8 cellular contexts compared by ENCODE assay signal in the genomic region with DNA sequence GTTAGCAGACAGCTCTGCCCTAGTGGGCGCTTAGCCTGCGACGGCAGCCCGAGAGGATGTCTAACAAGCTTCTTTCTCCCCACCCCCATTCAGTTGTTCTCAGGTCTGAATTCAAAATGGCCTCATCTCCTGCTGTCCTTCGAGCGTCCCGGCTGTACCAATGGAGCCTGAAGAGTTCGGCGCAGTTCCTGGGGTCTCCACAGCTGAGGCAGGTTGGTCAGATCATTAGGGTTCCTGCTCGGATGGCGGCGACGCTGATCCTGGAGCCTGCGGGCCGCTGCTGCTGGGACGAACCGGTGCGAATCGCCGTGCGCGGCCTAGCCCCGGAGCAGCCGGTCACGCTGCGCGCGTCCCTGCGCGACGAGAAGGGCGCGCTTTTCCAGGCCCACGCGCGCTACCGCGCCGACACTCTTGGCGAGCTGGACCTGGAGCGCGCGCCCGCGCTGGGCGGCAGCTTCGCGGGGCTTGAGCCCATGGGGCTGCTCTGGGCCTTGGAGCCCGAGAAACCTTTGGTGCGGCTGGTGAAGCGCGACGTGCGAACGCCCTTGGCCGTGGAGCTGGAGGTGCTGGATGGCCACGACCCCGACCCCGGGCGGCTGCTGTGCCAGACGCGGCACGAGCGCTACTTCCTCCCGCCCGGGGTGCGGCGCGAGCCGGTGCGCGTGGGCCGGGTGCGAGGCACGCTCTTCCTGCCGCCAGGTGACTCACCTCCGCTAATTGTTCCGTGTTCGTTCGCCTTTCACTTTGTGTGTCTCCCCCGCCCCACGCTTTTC. TPM values are rescaled to one million over a fixed set of nuclear protein-coding genes. Genes with fewer than 3 reads are reported as not detected.
A peak's percentile ranks its signal among the peaks of the same experiment; 100 is the strongest.
DNase-seq lines count a peak whose midpoint lies in the region; TF ChIP-seq lines count a peak whose summit lies in the region.
"Not testable (repeated sequence)": the region's sequence is repeated elsewhere in the genome, so short reads cannot be mapped to it uniquely, and the experiment has no call there.

Gene ACOT2 (plus strand): TSS at position 29 of the 773 bp plus-strand sequence. CDS start 28 bp downstream, at position 57.

- not testable (repeated sequence) for H3K27me3 Mint-ChIP-seq in activated naive CD8-positive, alpha-beta T cell treated with anti-CD3 and anti-CD28 coated beads for 36 hours

- peak; percentile 88 for DNase-seq in G401 (ENCODE audit: low spot score)
- DNase-seq in HEK293T (ENCODE audit: extremely low spot score), result peak; percentile 73
- peak; percentile 83 for DNase-seq in NCI-H1105 treated with DMSO at 0.1 percent for 48 hours (lab: John Stamatoyannopoulos, UW)
- DNase-seq in SW 1271 (lab: John Stamatoyannopoulos, UW), result peak; percentile 80 to 92
- peak; percentile 89 for DNase-seq in activated naive CD8-positive, alpha-beta T cell treated with anti-CD3 and anti-CD28 coated beads for 36 hours
- DNase-seq in glomerular visceral epithelial cell (ENCODE audit: extremely low spot score), result peak; percentile 84
- DNase-seq in occipital lobe (lab: John Stamatoyannopoulos, UW), result peak; percentile 59

- peak within 1 kb of the TSS; percentile 98 for H3K27ac Mint-ChIP-seq in activated naive CD8-positive, alpha-beta T cell treated with anti-CD3 and anti-CD28 coated beads for 36 hours

- H3K4me1 Mint-ChIP-seq in activated naive CD8-positive, alpha-beta T cell treated with anti-CD3 and anti-CD28 coated beads for 36 hours, result peaks cover 37% of the 10 kb centered on the region

- not testable (repeated sequence) for H3K9me3 Mint-ChIP-seq in activated naive CD8-positive, alpha-beta T cell treated with anti-CD3 and anti-CD28 coated beads for 36 hours

- in situ Hi-C loops in G401 (cut with HindIII; ENCODE audit: low sequenced_read_pairs), result not testable (repeated sequence)

- POLR2A ChIA-PET in HEK293T (lab: Yijun Ruan, JAX), result interaction anchor here (0.6 to 2.2 kb wide), 29 partner anchors 10 to 598 kb away, joined by 3 to 15 read pairs (median 5); partner anchors contain the start of genes ACOT6, DNAL1, NUMB and RIOX1

- not testable (repeated sequence) for TF ChIP-seq CTCF in subcutaneous adipose tissue (IDR thresholded peaks at IDR 0.05; ENCODE audit: low read depth)

- CTCF ChIA-PET in HEK293T (lab: Yijun Ruan, JAX), result interaction anchor here (0.6 to 1.9 kb wide), 7 partner anchors 8 to 64 kb away, joined by 3 to 10 read pairs (median 4); no protein-coding TSS in a partner anchor

- peak within 1 kb of the TSS; percentile 91 for H3K4me3 Mint-ChIP-seq in activated naive CD8-positive, alpha-beta T cell treated with anti-CD3 and anti-CD28 coated beads for 36 hours

- H3K36me3 Mint-ChIP-seq in activated naive CD8-positive, alpha-beta T cell treated with anti-CD3 and anti-CD28 coated beads for 36 hours, result peaks cover 39% of the 10 kb centered on the region

TF ChIP-seq in HEK293T, 16 proteins besides CTCF, POLR2A, EP300 and RAD21:
- TF ChIP-seq ELF4 (IDR thresholded peaks at IDR 0.05) (0 out of 2 replicates have a peak, but pooled peaks have one; percentile 48), NFRKB (IDR thresholded peaks at IDR 0.05) (peak; percentile 57; the same call in 1 of the 2 replicates), L3MBTL2 (conservative IDR thresholded peaks at IDR 0.05) (peak; percentile 18)

RNA-seq across cellular contexts. Expression of gene ACOT2, which starts in this region (rescaled TPM):
- 117 and 124 TPM in 2 replicates for total RNA-seq in G401 (2014; rRNA removed; shearing (Covaris generic))
- 10 to 100 TPM; 13.2 to 13.8 TPM for total RNA-seq in activated naive CD8-positive, alpha-beta T cell treated with anti-CD3 and anti-CD28 coated beads for 36 hours
- 36.0 TPM for total RNA-seq in occipital lobe
- total RNA-seq in subcutaneous adipose tissue, result 100 to 1,000 TPM in 2 of 4 donors, 10 to 100 TPM in 2; 40.3 to 266 (median 88.0) TPM

Comparison
In these comparisons a context has a peak if more than half of its experiments do, and no peak if none do; other contexts are left out.
1. Peak in every context shown above with its lines: DNase-seq.